8 cellular contexts compared by ENCODE assay signal in genomic region chr1:8439015-8439702, GRCh38.
DNase-seq lines count a peak whose midpoint lies in the region; ATAC-seq and TF ChIP-seq lines count a peak whose summit lies in the region.

No MANE protein-coding gene starts in this region.

- no peak overlapping the region for H3K4me3 Mint-ChIP-seq in activated T-cell treated with anti-CD3 and anti-CD28 coated beads, Interleukin-2, amount 50 U/mL, for 72 hours
- no peak overlapping the region for H3K4me3 Mint-ChIP-seq in activated T-helper 2 cell treated with anti-CD3 and anti-CD28 coated beads, Interferon-gamma antibody, Interleukin-2, Interleukin-4, amounts not matched to agents 10 μg/mL and 5 μg/mL and 100 μg/mL, durations not matched to agents 14 hours and 24 hours and 36 hours (ENCODE audit: low read depth)

- WGBS in psoas muscle, 3 donors, result 12 to 16% (median 13%) methylated on average over 8 of the region's 8 CpGs

- intact Hi-C loops in ascending aorta (cut with DNase I), result no loop called here
- intact Hi-C loops in left ventricle myocardium superior (cut with micrococcal nuclease), result loop anchor here (10.0 kb wide), 1 partner anchor 86 kb away; no protein-coding TSS in a partner anchor
- intact Hi-C loops in psoas muscle (cut with DNase I), result no loop called here
- intact Hi-C loops in activated T-helper 2 cell treated with anti-CD3 and anti-CD28 coated beads, Interferon-gamma antibody, Interleukin-2, Interleukin-4, amounts not matched to agents 10 μg/mL and 5 μg/mL and 100 μg/mL, durations not matched to agents 14 hours and 24 hours and 36 hours (cut with micrococcal nuclease), result no loop called here

- H3K27ac ChIP-seq in ascending aorta (peak overlapping the region; percentile 58), psoas muscle (peak overlapping the region; percentile 64)

- no peak overlapping the region for H3K27ac Mint-ChIP-seq in activated T-cell treated with anti-CD3 and anti-CD28 coated beads, Interleukin-2, amount 50 U/mL, for 72 hours
- no peak overlapping the region for H3K27ac Mint-ChIP-seq in activated T-helper 2 cell treated with anti-CD3 and anti-CD28 coated beads, Interferon-gamma antibody, Interleukin-2, Interleukin-4, amounts not matched to agents 10 μg/mL and 5 μg/mL and 100 μg/mL, durations not matched to agents 14 hours and 24 hours and 36 hours

- ATAC-seq in left ventricle myocardium superior, result peak; percentile 95
- ATAC-seq in psoas muscle, result peak; percentile 41 to 68 (median 58)
- ATAC-seq in activated T-cell treated with anti-CD3 and anti-CD28 coated beads, Interleukin-2, amount 50 U/mL, for 72 hours (replicated peaks in 1 of 2), result no peak

- peaks cover 0 to 15% of the 10 kb centered on the region in 2 donors for H3K4me1 ChIP-seq in ascending aorta
- H3K4me1 ChIP-seq in psoas muscle, result peaks cover 31% of the 10 kb centered on the region

- H3K9me3 Mint-ChIP-seq in activated T-cell treated with anti-CD3 and anti-CD28 coated beads, Interleukin-2, amount 50 U/mL, for 72 hours, result no peaks in the 10 kb centered on the region
- peaks cover 8% of the 10 kb centered on the region for H3K9me3 Mint-ChIP-seq in activated T-helper 2 cell treated with anti-CD3 and anti-CD28 coated beads, Interferon-gamma antibody, Interleukin-2, Interleukin-4, amounts not matched to agents 10 μg/mL and 5 μg/mL and 100 μg/mL, durations not matched to agents 14 hours and 24 hours and 36 hours

- H3K9me3 ChIP-seq in ascending aorta, result no peaks in the 10 kb centered on the region
- H3K9me3 ChIP-seq in psoas muscle, result no peaks in the 10 kb centered on the region

- H3K36me3 ChIP-seq in ascending aorta (no peaks in the 10 kb centered on the region), psoas muscle (ENCODE audit: insufficient read depth in 1 of 2, low read depth in 1 of 2) (no peaks in the 10 kb centered on the region)

- peaks cover 8% of the 10 kb centered on the region for H3K4me1 Mint-ChIP-seq in activated T-cell treated with anti-CD3 and anti-CD28 coated beads, Interleukin-2, amount 50 U/mL, for 72 hours (ENCODE audit: low read depth)
- peaks cover 11% of the 10 kb centered on the region for H3K4me1 Mint-ChIP-seq in activated T-helper 2 cell treated with anti-CD3 and anti-CD28 coated beads, Interferon-gamma antibody, Interleukin-2, Interleukin-4, amounts not matched to agents 10 μg/mL and 5 μg/mL and 100 μg/mL, durations not matched to agents 14 hours and 24 hours and 36 hours (ENCODE audit: low read depth)

- peaks cover under 1 to 3% of the 10 kb centered on the region in 2 donors for H3K36me3 Mint-ChIP-seq in activated T-cell treated with anti-CD3 and anti-CD28 coated beads, Interleukin-2, amount 50 U/mL, for 72 hours (ENCODE audit: insufficient read depth in 2 of 2)
- H3K36me3 Mint-ChIP-seq in activated T-helper 2 cell treated with anti-CD3 and anti-CD28 coated beads, Interferon-gamma antibody, Interleukin-2, Interleukin-4, amounts not matched to agents 10 μg/mL and 5 μg/mL and 100 μg/mL, durations not matched to agents 14 hours and 24 hours and 36 hours (ENCODE audit: low read depth), result peaks cover 41% of the 10 kb centered on the region

- no peaks in the 10 kb centered on the region for H3K27me3 Mint-ChIP-seq in activated T-cell treated with anti-CD3 and anti-CD28 coated beads, Interleukin-2, amount 50 U/mL, for 72 hours (ENCODE audit: low read depth)
- H3K27me3 Mint-ChIP-seq in activated T-helper 2 cell treated with anti-CD3 and anti-CD28 coated beads, Interferon-gamma antibody, Interleukin-2, Interleukin-4, amounts not matched to agents 10 μg/mL and 5 μg/mL and 100 μg/mL, durations not matched to agents 14 hours and 24 hours and 36 hours (ENCODE audit: low read depth), result no peaks in the 10 kb centered on the region

- TF ChIP-seq CTCF in ascending aorta (IDR thresholded peaks at IDR 0.05) (no peak), psoas muscle (IDR thresholded peaks at IDR 0.05) (no peak)

- peak in 11 of 14 donors; percentile 23 to 79 (median 57) for DNase-seq in C1 segment of cervical spinal cord (lab: John Stamatoyannopoulos, UW)
- peak; percentile 35 for DNase-seq in H4 (ENCODE audit: low spot score)
- peak; percentile 88 for DNase-seq in NCI-H2196 treated with DMSO at 0.1 percent for 48 hours (lab: John Stamatoyannopoulos, UW; ENCODE audit: unreplicated experiment)
- DNase-seq in ascending aorta (ENCODE audit: low spot score in 2 of 2), result peak; percentile 46 to 91
- peak; percentile 87 for DNase-seq in left ventricle myocardium superior
- DNase-seq in psoas muscle, result peak; percentile 77 to 86
- DNase-seq in activated T-cell treated with anti-CD3 and anti-CD28 coated beads, Interleukin-2, amount 50 U/mL, for 72 hours, result no peak
- no peak for DNase-seq in activated T-helper 2 cell treated with anti-CD3 and anti-CD28 coated beads, Interferon-gamma antibody, Interleukin-2, Interleukin-4, amounts not matched to agents 10 μg/mL and 5 μg/mL and 100 μg/mL, durations not matched to agents 14 hours and 24 hours and 36 hours (ENCODE audit: low spot score)

- H3K4me3 ChIP-seq in ascending aorta (no peak overlapping the region), psoas muscle (no peak overlapping the region)

- no peaks in the 10 kb centered on the region for H3K27me3 ChIP-seq in ascending aorta
- H3K27me3 ChIP-seq in psoas muscle (ENCODE audit: insufficient read depth in 3 of 3, low read length in 2 of 3), result no peaks in the 10 kb centered on the region

Comparison
In these comparisons a context has a peak if more than half of its experiments do, and no peak if none do; other contexts are left out.
1. DNase-seq: peak in C1 segment of cervical spinal cord (11 of 14), H4 (single experiment), NCI-H2196 treated with DMSO at 0.1 percent for 48 hours (single experiment), ascending aorta (2 of 2), left ventricle myocardium superior (single experiment) and psoas muscle (2 of 2); none in activated T-cell treated with anti-CD3 and anti-CD28 coated beads, Interleukin-2, amount 50 U/mL, for 72 hours (0 of 2) and activated T-helper 2 cell treated with anti-CD3 and anti-CD28 coated beads, Interferon-gamma antibody, Interleukin-2, Interleukin-4, amounts not matched to agents 10 μg/mL and 5 μg/mL and 100 μg/mL, durations not matched to agents 14 hours and 24 hours and 36 hours (single experiment).
2. ATAC-seq: peak in left ventricle myocardium superior (single experiment) and psoas muscle (4 of 4); none in activated T-cell treated with anti-CD3 and anti-CD28 coated beads, Interleukin-2, amount 50 U/mL, for 72 hours (0 of 2).